In genomic region chr5:33474004-33474403, GRCh38 we compare ENCODE assay signal across 1 cellular context.
TF ChIP-seq lines count a peak whose summit lies in the region.

No MANE protein-coding gene starts in this region.

TF ChIP-seq in K562, 482 proteins besides CTCF, POLR2A, EP300 and RAD21 (continued from another document):
- TF ChIP-seq RBM34 (IDR thresholded peaks at IDR 0.05; ENCODE audit: borderline replicate concordance, insufficient read depth, low read length): no peak
- peak; percentile 76; the same call in 1 of the 2 replicates for TF ChIP-seq CREB3 (tag; conservative IDR thresholded peaks at IDR 0.05; ENCODE audit: low read depth)
- TF ChIP-seq ZNF583 (CRISPR knock-in tag; IDR thresholded peaks at IDR 0.05): peak; percentile 75; the same call in 1 of the 2 replicates
- TF ChIP-seq ZNF780A (CRISPR knock-in tag; IDR thresholded peaks at IDR 0.05): no peak
- no peak for TF ChIP-seq ZNF274 (IDR thresholded peaks at IDR 0.05; ENCODE audit: borderline replicate concordance, low read depth, low read length)
- no peak for TF ChIP-seq RAD51 (IDR thresholded peaks at IDR 0.05; ENCODE audit: borderline replicate concordance, low read depth)
- peak in 1 of 3 experiments; percentile 56 for TF ChIP-seq YY1 (IDR thresholded peaks at IDR 0.05; ENCODE audit: borderline replicate concordance in 1 of 3, control insufficient read depth in 1 of 3, extremely low read depth in 1 of 3, insufficient read depth in 3 of 3, insufficient read length in 1 of 3, insufficient replicate concordance in 2 of 3, low read depth in 1 of 3, low read length in 2 of 3)
- no peak for TF ChIP-seq LEF1 (IDR thresholded peaks at IDR 0.05)
- TF ChIP-seq THAP12 (CRISPR knock-in tag; IDR thresholded peaks at IDR 0.05): no peak
- TF ChIP-seq NR2C1 (IDR thresholded peaks at IDR 0.05): no peak
- TF ChIP-seq NR2C1 (tag; IDR thresholded peaks at IDR 0.05): peak; percentile 43
- TF ChIP-seq ZNF41 (CRISPR knock-in tag; conservative IDR thresholded peaks at IDR 0.05): no peak
- peak; percentile 62; the same call in 1 of the 2 replicates for TF ChIP-seq MEF2D (tag; conservative IDR thresholded peaks at IDR 0.05; ENCODE audit: low read depth)
- TF ChIP-seq SNRNP70 (optimal IDR thresholded peaks at IDR 0.05; ENCODE audit: low read depth, low read length): no peak
- TF ChIP-seq PATZ1 (CRISPR knock-in tag; IDR thresholded peaks at IDR 0.05; ENCODE audit: borderline replicate concordance): 0 out of 2 replicates have a peak, but pooled peaks have one; percentile 32
- TF ChIP-seq XRCC3 (IDR thresholded peaks at IDR 0.05): no peak
- TF ChIP-seq ZNF740 (CRISPR knock-in tag; IDR thresholded peaks at IDR 0.05): no peak
- 0 out of 4 replicates have a peak, but pooled peaks of 1 of the 2 experiments have one; percentile 27 for TF ChIP-seq ZNF740 (tag; IDR thresholded peaks at IDR 0.05)
- TF ChIP-seq THRA (IDR thresholded peaks at IDR 0.05): no peak
- 0 out of 2 replicates have a peak, but pooled peaks have one; percentile 31 for TF ChIP-seq TCFL5 (CRISPR knock-in tag; conservative IDR thresholded peaks at IDR 0.05)
- no peak for TF ChIP-seq ZNF24 (IDR thresholded peaks at IDR 0.05)
- TF ChIP-seq HNRNPLL (IDR thresholded peaks at IDR 0.05; ENCODE audit: low read depth, low read length, poor library complexity, severe bottlenecking): peak; percentile 24
- TF ChIP-seq ID3 (CRISPR knock-in tag; IDR thresholded peaks at IDR 0.05): no peak
- peak; percentile 84 for TF ChIP-seq ID3 (tag; IDR thresholded peaks at IDR 0.05)
- TF ChIP-seq FOS (IDR thresholded peaks at IDR 0.05; ENCODE audit: extremely low read depth, insufficient read length): no peak
- TF ChIP-seq ETS2 (tag; IDR thresholded peaks at IDR 0.05; ENCODE audit: borderline replicate concordance, poor library complexity, severe bottlenecking): no peak
- TF ChIP-seq ZFP36 (IDR thresholded peaks at IDR 0.05; ENCODE audit: low read depth, low read length, partially characterized antibody): no peak
- TF ChIP-seq SAFB2 (IDR thresholded peaks at IDR 0.05; ENCODE audit: borderline replicate concordance, low read depth, low read length, severe bottlenecking): no peak
- TF ChIP-seq E2F4 (CRISPR knock-in tag; IDR thresholded peaks at IDR 0.05; ENCODE audit: low read depth): no peak
- peak; percentile 47; the same call in 1 of the 2 replicates for TF ChIP-seq CXXC5 (CRISPR knock-in tag; IDR thresholded peaks at IDR 0.05)
